10 cellular contexts compared by ENCODE assay signal in the genomic region with DNA sequence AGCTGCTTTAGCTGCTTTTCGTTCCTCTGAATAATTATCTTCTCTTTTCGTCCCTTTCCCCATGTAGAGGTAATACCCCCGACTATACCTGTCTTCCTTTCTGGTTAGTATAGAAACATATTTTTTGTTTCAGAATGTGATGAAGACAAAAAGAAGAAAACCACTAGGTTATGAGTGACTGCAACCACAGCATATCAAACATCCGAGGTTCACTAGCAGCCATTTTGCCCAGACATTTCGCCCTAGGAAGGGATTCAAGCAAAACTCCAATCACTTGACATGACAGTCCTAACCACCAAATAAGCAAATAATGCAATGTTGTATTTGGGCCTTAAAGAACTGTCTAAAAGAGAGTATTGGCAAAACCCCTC. TPM values are rescaled to one million over a fixed set of nuclear protein-coding genes. Genes with fewer than 3 reads are reported as not detected.
DNase-seq lines count a peak whose midpoint lies in the region; ATAC-seq, FAIRE-seq and TF ChIP-seq lines count a peak whose summit lies in the region.
"Had no signal": no experiment of that assay in that cellular context is flagged by ENCODE, and none has a peak within 500 bp of the region (broad histone marks: within the 10 kb centered on the region; RNA-seq: fewer than 3 reads in every experiment).

No MANE protein-coding gene starts in this region.

- no peaks in the 10 kb centered on the region for H3K27me3 ChIP-seq in colonic mucosa
- H3K27me3 ChIP-seq: testis had no signal

- H3K27me3 Mint-ChIP-seq in progenitor cell of endocrine pancreas: no peaks in the 10 kb centered on the region

- H3K27ac ChIP-seq in colonic mucosa: peak overlapping the region; percentile 70

- ATAC-seq in HG03159 (IDR thresholded peaks at IDR 0.05; ENCODE audit: unreplicated experiment): peak; percentile 37
- no peak for ATAC-seq in GM21825 (IDR thresholded peaks at IDR 0.05; ENCODE audit: unreplicated experiment)
- ATAC-seq in GM18505 (IDR thresholded peaks at IDR 0.05; ENCODE audit: unreplicated experiment): no peak

- peak; percentile 58 for FAIRE-seq in GM12892 (lab: Jason Lieb, UNC)

- peak overlapping the region; percentile 53 for H3K27ac Mint-ChIP-seq in progenitor cell of endocrine pancreas

- H3K9me3 ChIP-seq in colonic mucosa: no peaks in the 10 kb centered on the region
- H3K9me3 ChIP-seq: testis had no signal

- TF ChIP-seq CTCF in colonic mucosa (IDR thresholded peaks at IDR 0.05) (no peak), progenitor cell of endocrine pancreas (IDR thresholded peaks at IDR 0.05; ENCODE audit: unreplicated experiment) (no peak)

- H3K36me3 ChIP-seq in colonic mucosa: no peaks in the 10 kb centered on the region

- H3K4me3 ChIP-seq in colonic mucosa: no peak overlapping the region
- H3K4me3 ChIP-seq: testis had no signal

- peak overlapping the region in 1 of 2 donors; percentile 69 for H3K9ac ChIP-seq in colonic mucosa (ENCODE audit: low read depth in 2 of 2, low read length in 2 of 2)

- TF ChIP-seq POLR2A in GM12892 (IDR thresholded peaks at IDR 0.05; ENCODE audit: low read depth, low read length) (0 out of 2 replicates have a peak, but pooled peaks have one; percentile 22), GM18505 (IDR thresholded peaks at IDR 0.05; ENCODE audit: borderline replicate concordance, extremely low read depth, insufficient read depth, insufficient read length) (no peak)

- peaks cover 14% of the 10 kb centered on the region for H3K36me3 Mint-ChIP-seq in progenitor cell of endocrine pancreas (ENCODE audit: insufficient read depth)

- DNase-seq in GM12892 (ENCODE audit: insufficient read length) (no peak), colonic mucosa (no peak), progenitor cell of endocrine pancreas (ENCODE audit: low spot score, unreplicated experiment) (no peak), NCI-H748 (lab: John Stamatoyannopoulos, UW; ENCODE audit: unreplicated experiment) (no peak), NCI-H2029 (lab: John Stamatoyannopoulos, UW) (no peak)
- DNase-seq: SIG-M5, testis had no signal

- H3K4me1 Mint-ChIP-seq in progenitor cell of endocrine pancreas (ENCODE audit: low read depth): peaks cover 69% of the 10 kb centered on the region

- peaks cover 25% of the 10 kb centered on the region for H3K4me1 ChIP-seq in colonic mucosa

- H3K4me3 Mint-ChIP-seq in progenitor cell of endocrine pancreas (ENCODE audit: low read depth): no peak overlapping the region

- intact Hi-C loops in colonic mucosa (cut with DNase I): no loop called here

- no peaks in the 10 kb centered on the region for H3K9me3 Mint-ChIP-seq in progenitor cell of endocrine pancreas (ENCODE audit: low read depth)

RNA-seq across cellular contexts. Expression of a gene that starts 9.4 kb away (rescaled TPM):
- polyA plus RNA-seq in GM12892 (2012; ENCODE audit: missing spikeins): 231 TPM
- total RNA-seq in colonic mucosa (100 to 1,000 TPM; 116 to 119 TPM), progenitor cell of endocrine pancreas (106 and 109 TPM in 2 replicates)

RNA-seq across cellular contexts. Expression of a gene that starts 9.6 kb away (rescaled TPM):
- polyA plus RNA-seq in GM12892 (2012; ENCODE audit: missing spikeins): 28.2 TPM
- total RNA-seq in colonic mucosa: 10 to 100 TPM; 20.5 to 21.1 TPM
- 20.3 and 24.6 TPM in 2 replicates for total RNA-seq in progenitor cell of endocrine pancreas
